In genomic region chr1:111449703-111450017, GRCh38 we compare ENCODE assay signal across 1 cellular context.
TF ChIP-seq lines count a peak whose summit lies in the region.

No MANE protein-coding gene starts in this region.

TF ChIP-seq in HepG2, 621 proteins besides CTCF, POLR2A, EP300 and RAD21:
- TF ChIP-seq YEATS4 (CRISPR knock-in tag; IDR thresholded peaks at IDR 0.05; ENCODE audit: borderline replicate concordance), result peak; percentile 9; the same call in 1 of the 2 replicates
- no peak for TF ChIP-seq SOX13 (IDR thresholded peaks at IDR 0.05)
- TF ChIP-seq SOX13 (CRISPR knock-in tag; conservative IDR thresholded peaks at IDR 0.05 in 1 of 2, IDR thresholded peaks at IDR 0.05 in 1 of 2), result no peak
- 0 out of 2 replicates have a peak, but pooled peaks have one; percentile 22 for TF ChIP-seq ZNF607 (CRISPR knock-in tag; IDR thresholded peaks at IDR 0.05; ENCODE audit: borderline replicate concordance)
- 0 out of 2 replicates have a peak, but pooled peaks have one; percentile 9 for TF ChIP-seq ZNF558 (CRISPR knock-in tag; IDR thresholded peaks at IDR 0.05; ENCODE audit: borderline replicate concordance)
- 0 out of 4 replicates have a peak, but pooled peaks of 1 of the 2 experiments have one; percentile 1 for TF ChIP-seq ATF4 (CRISPR knock-in tag; IDR thresholded peaks at IDR 0.05)
- TF ChIP-seq GRHL1 (CRISPR knock-in tag; conservative IDR thresholded peaks at IDR 0.05), result no peak
- no peak for TF ChIP-seq NFIB (CRISPR knock-in tag; IDR thresholded peaks at IDR 0.05; ENCODE audit: borderline replicate concordance)
- peak; percentile 11; the same call in 1 of the 2 replicates for TF ChIP-seq PHF20 (CRISPR knock-in tag; IDR thresholded peaks at IDR 0.05)
- no peak for TF ChIP-seq ZNF441 (CRISPR knock-in tag; IDR thresholded peaks at IDR 0.05; ENCODE audit: borderline replicate concordance)
- TF ChIP-seq MATR3 (CRISPR knock-in tag; IDR thresholded peaks at IDR 0.05), result no peak
- no peak for TF ChIP-seq SOX6 (IDR thresholded peaks at IDR 0.05)
- TF ChIP-seq SOX6 (CRISPR knock-in tag; IDR thresholded peaks at IDR 0.05), result no peak; the same call in 1 of the 2 replicates
- TF ChIP-seq ZNF230 (CRISPR knock-in tag; IDR thresholded peaks at IDR 0.05), result peak; percentile 16; the same call in 1 of the 2 replicates
- TF ChIP-seq HINFP (CRISPR knock-in tag; IDR thresholded peaks at IDR 0.05; ENCODE audit: low read depth), result peak; percentile 13; the same call in 1 of the 2 replicates
- TF ChIP-seq, protein P1, sequence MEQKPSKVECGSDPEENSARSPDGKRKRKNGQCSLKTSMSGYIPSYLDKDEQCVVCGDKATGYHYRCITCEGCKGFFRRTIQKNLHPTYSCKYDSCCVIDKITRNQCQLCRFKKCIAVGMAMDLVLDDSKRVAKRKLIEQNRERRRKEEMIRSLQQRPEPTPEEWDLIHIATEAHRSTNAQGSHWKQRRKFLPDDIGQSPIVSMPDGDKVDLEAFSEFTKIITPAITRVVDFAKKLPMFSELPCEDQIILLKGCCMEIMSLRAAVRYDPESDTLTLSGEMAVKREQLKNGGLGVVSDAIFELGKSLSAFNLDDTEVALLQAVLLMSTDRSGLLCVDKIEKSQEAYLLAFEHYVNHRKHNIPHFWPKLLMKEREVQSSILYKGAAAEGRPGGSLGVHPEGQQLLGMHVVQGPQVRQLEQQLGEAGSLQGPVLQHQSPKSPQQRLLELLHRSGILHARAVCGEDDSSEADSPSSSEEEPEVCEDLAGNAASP (CRISPR knock-in tag; IDR thresholded peaks at IDR 0.05; ENCODE audit: borderline replicate concordance), result 0 out of 2 replicates have a peak, but pooled peaks have one; percentile 1
- no peak for TF ChIP-seq HDAC6 (IDR thresholded peaks at IDR 0.05; ENCODE audit: low read depth, low read length)
- TF ChIP-seq KDM5A (IDR thresholded peaks at IDR 0.05; ENCODE audit: borderline replicate concordance, low read length), result 0 out of 2 replicates have a peak, but pooled peaks have one; percentile 11
- no peak for TF ChIP-seq SIX1 (CRISPR knock-in tag; IDR thresholded peaks at IDR 0.05; ENCODE audit: borderline replicate concordance)
- no peak for TF ChIP-seq ZNF83 (CRISPR knock-in tag; IDR thresholded peaks at IDR 0.05; ENCODE audit: borderline replicate concordance)
- no peak for TF ChIP-seq HNF1A (IDR thresholded peaks at IDR 0.05; ENCODE audit: low read depth)
- TF ChIP-seq HNF1A (CRISPR knock-in tag; IDR thresholded peaks at IDR 0.05; ENCODE audit: borderline replicate concordance), result 0 out of 2 replicates have a peak, but pooled peaks have one; percentile 23
- 0 out of 2 replicates have a peak, but pooled peaks have one; percentile 17 for TF ChIP-seq ELF4 (CRISPR knock-in tag; IDR thresholded peaks at IDR 0.05; ENCODE audit: borderline replicate concordance)
- TF ChIP-seq, protein P2, sequence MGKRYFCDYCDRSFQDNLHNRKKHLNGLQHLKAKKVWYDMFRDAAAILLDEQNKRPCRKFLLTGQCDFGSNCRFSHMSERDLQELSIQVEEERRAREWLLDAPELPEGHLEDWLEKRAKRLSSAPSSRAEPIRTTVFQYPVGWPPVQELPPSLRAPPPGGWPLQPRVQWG (CRISPR knock-in tag; IDR thresholded peaks at IDR 0.05; ENCODE audit: borderline replicate concordance, low read depth), result no peak
- 0 out of 2 replicates have a peak, but pooled peaks have one; percentile 2 for TF ChIP-seq ESRRA (CRISPR knock-in tag; IDR thresholded peaks at IDR 0.05; ENCODE audit: low read depth)
